Comparison of ENCODE assay signal across 10 cellular contexts in the genomic region with DNA sequence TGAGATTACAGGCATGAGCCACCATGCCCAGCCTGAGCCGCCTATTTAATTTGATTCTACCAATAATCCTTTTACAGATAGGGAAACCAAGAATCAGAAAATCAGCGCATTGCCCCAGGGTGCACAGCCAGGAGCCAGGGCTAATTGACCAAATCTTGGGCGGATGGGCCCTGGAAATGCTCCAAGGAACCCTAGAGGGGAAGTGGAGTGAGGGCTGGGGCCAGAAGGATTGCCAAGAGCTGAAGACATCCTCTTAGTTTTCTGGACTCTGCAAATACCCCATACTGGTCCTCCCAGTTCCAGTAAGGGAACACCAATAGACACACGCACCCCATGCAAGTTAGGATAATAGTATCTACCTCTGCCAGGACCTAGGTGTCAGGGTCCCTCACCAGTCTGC. TPM values are rescaled to one million over a fixed set of nuclear protein-coding genes. Genes with fewer than 3 reads are reported as not detected.
DNase-seq lines count a peak whose midpoint lies in the region; ATAC-seq and TF ChIP-seq lines count a peak whose summit lies in the region.
"Had no signal": no experiment of that assay in that cellular context is flagged by ENCODE, and none has a peak within 500 bp of the region (broad histone marks: within the 10 kb centered on the region; RNA-seq: fewer than 3 reads in every experiment).

No MANE protein-coding gene starts in this region.

- no peak for TF ChIP-seq POLR2A in upper lobe of left lung (IDR thresholded peaks at IDR 0.05)

- H3K27me3 ChIP-seq in ascending aorta (no peaks in the 10 kb centered on the region), upper lobe of left lung (no peaks in the 10 kb centered on the region)

- peaks cover 12% of the 10 kb centered on the region for H3K27me3 Mint-ChIP-seq in activated naive CD4-positive, alpha-beta T cell treated with anti-CD3 and anti-CD28 coated beads, Interleukin-2, amount 10 ng/mL, durations not matched to agents 7 days and 5 days
- no peaks in the 10 kb centered on the region for H3K27me3 Mint-ChIP-seq in memory B cell

- no peaks in the 10 kb centered on the region for H3K9me3 Mint-ChIP-seq in activated naive CD4-positive, alpha-beta T cell treated with anti-CD3 and anti-CD28 coated beads, Interleukin-2, amount 10 ng/mL, durations not matched to agents 7 days and 5 days
- no peaks in the 10 kb centered on the region for H3K9me3 Mint-ChIP-seq in activated naive CD4-positive, alpha-beta T cell treated with anti-CD3 and anti-CD28 coated beads, Interleukin-2, amount 50 U/mL, for 72 hours
- H3K9me3 Mint-ChIP-seq in memory B cell, result no peaks in the 10 kb centered on the region

- peak overlapping the region; percentile 96 for H3K27ac Mint-ChIP-seq in activated naive CD4-positive, alpha-beta T cell treated with anti-CD3 and anti-CD28 coated beads, Interleukin-2, amount 10 ng/mL, durations not matched to agents 7 days and 5 days
- H3K27ac Mint-ChIP-seq in activated naive CD4-positive, alpha-beta T cell treated with anti-CD3 and anti-CD28 coated beads, Interleukin-2, amount 50 U/mL, for 72 hours, result peak overlapping the region in 1 of 2 donors; percentile 80
- peak overlapping the region; percentile 53 for H3K27ac Mint-ChIP-seq in memory B cell

- H3K36me3 Mint-ChIP-seq in activated naive CD4-positive, alpha-beta T cell treated with anti-CD3 and anti-CD28 coated beads, Interleukin-2, amount 10 ng/mL, durations not matched to agents 7 days and 5 days, result peaks cover 9% of the 10 kb centered on the region
- H3K36me3 Mint-ChIP-seq in activated naive CD4-positive, alpha-beta T cell treated with anti-CD3 and anti-CD28 coated beads, Interleukin-2, amount 50 U/mL, for 72 hours, result peaks cover 5 to 7% of the 10 kb centered on the region in 2 donors
- peaks cover 2% of the 10 kb centered on the region for H3K36me3 Mint-ChIP-seq in memory B cell

- TF ChIP-seq EP300 in upper lobe of left lung (IDR thresholded peaks at IDR 0.05), result no peak

- CTCF ChIA-PET in activated naive CD4-positive, alpha-beta T cell treated with anti-CD3 and anti-CD28 coated beads, Interleukin-2, amount 10 ng/mL, durations not matched to agents 7 days and 5 days (lab: Charles Lee), result interaction anchor here (1.2 to 6.4 kb wide), 2 partner anchors 16 to 283 kb away, joined by 3 to 34 read pairs; partner anchors contain the start of genes CES3 and TMEM208

- no peak overlapping the region for H3K4me3 ChIP-seq in ascending aorta
- H3K4me3 ChIP-seq in upper lobe of left lung, result peak overlapping the region in 2 of 4 donors; percentile 2 to 60

- 36 to 51% methylated on average over 4 of the region's 4 CpGs for WGBS in upper lobe of left lung, 2 donors

- H3K4me1 ChIP-seq in ascending aorta (peaks cover 27 to 40% of the 10 kb centered on the region in 2 donors), upper lobe of left lung (peaks cover 75 to 86% (median 81%) of the 10 kb centered on the region in 4 donors)

- intact Hi-C loops in ascending aorta (cut with DNase I), result loop anchor here (10.0 kb wide), 3 partner anchors 421 to 601 kb away; partner anchors contain the start of genes ACD, C16orf86, CENPT and ENKD1

- ATAC-seq in activated naive CD4-positive, alpha-beta T cell treated with anti-CD3 and anti-CD28 coated beads, Interleukin-2, amount 50 U/mL, for 72 hours, result no peak
- ATAC-seq in memory B cell (ENCODE audit: low read depth) (no peak), upper lobe of left lung (ENCODE audit: low FRiP score in 2 of 2) (no peak), HG03378 (IDR thresholded peaks at IDR 0.05; ENCODE audit: unreplicated experiment) (no peak)

- H3K9me3 ChIP-seq in ascending aorta (no peaks in the 10 kb centered on the region), upper lobe of left lung (no peaks in the 10 kb centered on the region)
- H3K9me3 ChIP-seq: Caco-2 had no signal

- peak; percentile 3 for DNase-seq in activated naive CD4-positive, alpha-beta T cell treated with anti-CD3 and anti-CD28 coated beads, Interleukin-2, amount 10 ng/mL, durations not matched to agents 7 days and 5 days
- no peak for DNase-seq in activated naive CD4-positive, alpha-beta T cell treated with anti-CD3 and anti-CD28 coated beads, Interleukin-2, amount 50 U/mL, for 72 hours (ENCODE audit: low spot score in 2 of 2)
- DNase-seq in ascending aorta (ENCODE audit: low spot score in 2 of 2), result no peak
- no peak for DNase-seq in memory B cell (ENCODE audit: low spot score in 2 of 2)
- DNase-seq in upper lobe of left lung, result peak in 1 of 2 donors; percentile 56
- DNase-seq in NCI-H1436 (lab: John Stamatoyannopoulos, UW), result no peak
- no peak for DNase-seq in activated CD4-positive, alpha-beta T cell treated with anti-CD3 and anti-CD28 coated beads for 1 hour
- DNase-seq: Caco-2, NCI-H1694 treated with DMSO at 0.1 percent for 48 hours had no signal

- H3K36me3 ChIP-seq in ascending aorta, result peaks cover 4 to 10% of the 10 kb centered on the region in 2 donors
- H3K36me3 ChIP-seq in upper lobe of left lung, result peaks cover 5 to 15% (median 9%) of the 10 kb centered on the region in 4 donors

- peak overlapping the region; percentile 82 to 89 for H3K27ac ChIP-seq in ascending aorta
- H3K27ac ChIP-seq in upper lobe of left lung, result peak overlapping the region; percentile 93 to 96 (median 95)

- peaks cover 52% of the 10 kb centered on the region for H3K4me1 Mint-ChIP-seq in activated naive CD4-positive, alpha-beta T cell treated with anti-CD3 and anti-CD28 coated beads, Interleukin-2, amount 10 ng/mL, durations not matched to agents 7 days and 5 days
- H3K4me1 Mint-ChIP-seq in memory B cell, result peaks cover 27% of the 10 kb centered on the region

- TF ChIP-seq CTCF in ascending aorta (IDR thresholded peaks at IDR 0.05) (no peak), upper lobe of left lung (IDR thresholded peaks at IDR 0.05) (no peak)

- H3K4me3 Mint-ChIP-seq in activated naive CD4-positive, alpha-beta T cell treated with anti-CD3 and anti-CD28 coated beads, Interleukin-2, amount 10 ng/mL, durations not matched to agents 7 days and 5 days, result no peak overlapping the region
- no peak overlapping the region for H3K4me3 Mint-ChIP-seq in memory B cell

RNA-seq across cellular contexts. Expression of gene FHOD1, which starts 3.8 kb away (rescaled TPM):
- total RNA-seq in activated naive CD4-positive, alpha-beta T cell treated with anti-CD3 and anti-CD28 coated beads, Interleukin-2, amount 50 U/mL, for 72 hours, result 100 to 1,000 TPM; 104 to 133 TPM
- 20.2 TPM for total RNA-seq in ascending aorta
- total RNA-seq in upper lobe of left lung, result 100 to 1,000 TPM in 2 of 6 donors, 10 to 100 TPM in 4; 26.0 to 310 (median 91.0) TPM

RNA-seq across cellular contexts. Expression of gene SLC9A5, which starts 5.3 kb away (rescaled TPM):
- total RNA-seq in activated naive CD4-positive, alpha-beta T cell treated with anti-CD3 and anti-CD28 coated beads, Interleukin-2, amount 50 U/mL, for 72 hours, result 10 to 100 TPM in 1 of 2 donors, 1 to 10 TPM in 1; 8.3 to 13.6 TPM
- total RNA-seq in ascending aorta (13.5 TPM), upper lobe of left lung (10 to 100 TPM in 1 of 6 donors, 1 to 10 TPM in 4, under 1 TPM in 1; 0.76 to 28.3 (median 4.1) TPM)

RNA-seq across cellular contexts. Expression of gene TMEM208, which starts 16.6 kb away (rescaled TPM):
- total RNA-seq in activated naive CD4-positive, alpha-beta T cell treated with anti-CD3 and anti-CD28 coated beads, Interleukin-2, amount 50 U/mL, for 72 hours, result 10 to 100 TPM; 28.4 to 35.4 TPM
- total RNA-seq in ascending aorta (8.3 TPM), upper lobe of left lung (10 to 100 TPM; 21.1 to 50.6 (median 48.5) TPM)

RNA-seq across cellular contexts. Expression of gene PLEKHG4, which starts 35.9 kb away (rescaled TPM):
- total RNA-seq in activated naive CD4-positive, alpha-beta T cell treated with anti-CD3 and anti-CD28 coated beads, Interleukin-2, amount 50 U/mL, for 72 hours, result 10 to 100 TPM in 1 of 2 donors, 1 to 10 TPM in 1; 9.5 to 23.2 TPM
- total RNA-seq in ascending aorta (3.7 TPM), upper lobe of left lung (10 to 100 TPM; 13.4 to 39.8 (median 16.5) TPM)

RNA-seq across cellular contexts. Expression of gene ELMO3, which starts 44.5 kb away (rescaled TPM):
- 1 to 10 TPM; 4.0 to 7.0 TPM for total RNA-seq in activated naive CD4-positive, alpha-beta T cell treated with anti-CD3 and anti-CD28 coated beads, Interleukin-2, amount 50 U/mL, for 72 hours
- not detected for total RNA-seq in ascending aorta
- 10 to 100 TPM; 17.4 to 26.2 (median 24.4) TPM for total RNA-seq in upper lobe of left lung
